ENCODE assay signal across 9 cellular contexts in genomic region chrX:13659057-13659456, GRCh38. TPM values are rescaled to one million over a fixed set of nuclear protein-coding genes. Genes with fewer than 3 reads are reported as not detected.
DNase-seq lines count a peak whose midpoint lies in the region; ATAC-seq and TF ChIP-seq lines count a peak whose summit lies in the region.
"Had no signal": no experiment of that assay in that cellular context is flagged by ENCODE, and none has a peak within 500 bp of the region (broad histone marks: within the 10 kb centered on the region; RNA-seq: fewer than 3 reads in every experiment).

No MANE protein-coding gene starts in this region.

- TF ChIP-seq CTCF in PC-9 (conservative IDR thresholded peaks at IDR 0.05) (no peak), esophagus muscularis mucosa (IDR thresholded peaks at IDR 0.05) (no peak)

- H3F3A ChIP-seq in GM23248 (ENCODE audit: insufficient read depth) (peaks cover 36% of the 10 kb centered on the region), PC-9 (ENCODE audit: insufficient read depth, low read depth) (peaks cover 16% of the 10 kb centered on the region)

- H3K9me2 ChIP-seq in GM23248 (ENCODE audit: insufficient read depth) = no peaks in the 10 kb centered on the region
- H3K9me2 ChIP-seq in PC-9 (ENCODE audit: insufficient read depth) = no peaks in the 10 kb centered on the region

- no TSS peak for BruUV-seq in PC-9 (replicated peaks; lab: Mats Ljungman, UMichigan)

- no peaks in the 10 kb centered on the region for H3K27me3 ChIP-seq in GM23248 (replicated peaks; ENCODE audit: insufficient read depth)
- H3K27me3 ChIP-seq in PC-9 (ENCODE audit: insufficient read depth, low read depth) = no peaks in the 10 kb centered on the region
- H3K27me3 ChIP-seq in esophagus muscularis mucosa = no peaks in the 10 kb centered on the region
- no peaks in the 10 kb centered on the region for H3K27me3 ChIP-seq in rectal smooth muscle tissue (ENCODE audit: control insufficient read depth, insufficient read depth, low read length)

- no peak for TF ChIP-seq POLR2A in esophagus muscularis mucosa (IDR thresholded peaks at IDR 0.05; ENCODE audit: low read depth)

- TF ChIP-seq EP300 in esophagus muscularis mucosa (IDR thresholded peaks at IDR 0.05) = no peak

- H3K9ac ChIP-seq in GM23248 (peak overlapping the region; percentile 78), rectal smooth muscle tissue (ENCODE audit: low read length) (no peak overlapping the region)

- H3K27ac ChIP-seq in GM23248 (peak overlapping the region; percentile 94), PC-9 (peak overlapping the region; percentile 91), esophagus muscularis mucosa (replicated peaks in 1 of 4) (peak overlapping the region; percentile 56 to 62 (median 58)), rectal smooth muscle tissue (ENCODE audit: low read depth, low read length) (peak overlapping the region; percentile 38)

- H3K9me3 ChIP-seq in GM23248 (ENCODE audit: low read depth) (no peaks in the 10 kb centered on the region), PC-9 (ENCODE audit: insufficient read depth, low read depth) (no peaks in the 10 kb centered on the region), esophagus muscularis mucosa (no peaks in the 10 kb centered on the region)

- in situ Hi-C loops in GM23248 (cut with MboI) = loop anchor here (25.0 kb wide), 1 partner anchor 378 kb away; the partner anchor contains the start of gene GEMIN8

- CTCF ChIA-PET in PC-9 (lab: Charles Lee) = interaction anchor here (1.6 kb wide), 1 partner anchor 10 kb away, joined by 3 read pairs; no protein-coding TSS in a partner anchor

- peak overlapping the region; percentile 65 for H2AFZ ChIP-seq in GM23248
- no peak overlapping the region for H2AFZ ChIP-seq in PC-9

- H4K20me1 ChIP-seq in GM23248 (ENCODE audit: insufficient read depth) (no peaks in the 10 kb centered on the region), PC-9 (ENCODE audit: insufficient read depth) (no peaks in the 10 kb centered on the region)

- H3K4me2 ChIP-seq in GM23248 (ENCODE audit: unreplicated experiment) = peak overlapping the region; percentile 89
- peak overlapping the region; percentile 74 for H3K4me2 ChIP-seq in PC-9

- POLR2A ChIA-PET in PC-9 (lab: Charles Lee; ENCODE audit: unreplicated experiment) = interaction anchor here (0.6 kb wide), 1 partner anchor 75 kb away, joined by 5 read pairs; the partner anchor contains the start of genes OFD1 and TRAPPC2

- H3K4me3 ChIP-seq in GM23248 = peak overlapping the region; percentile 64
- H3K4me3 ChIP-seq in PC-9 = peak overlapping the region; percentile 42; the same call in 1 of the 2 replicates
- no peak overlapping the region for H3K4me3 ChIP-seq in esophagus muscularis mucosa
- no peak overlapping the region for H3K4me3 ChIP-seq in rectal smooth muscle tissue (ENCODE audit: low read length)

- WGBS in GM23248 (ENCODE audit: low coverage in 1 of 2, low lambda C conversion rate in 2 of 2, missing lambda C conversion rate in 2 of 2), 2 experiments = 0 to 1% methylated on average over 6 of the region's 6 CpGs
- 49% methylated on average over 6 of the region's 6 CpGs for WGBS in esophagus muscularis mucosa

- intact Hi-C loops in PC-9 (cut with micrococcal nuclease; ENCODE audit: unreplicated experiment) (loop anchor here (2.0 kb wide), 1 partner anchor 374 kb away; no protein-coding TSS in a partner anchor), esophagus muscularis mucosa (cut with DNase I) (loop anchor here (5.0 kb wide), 2 partner anchors 88 to 373 kb away; no protein-coding TSS in a partner anchor)

- H3K79me2 ChIP-seq in GM23248 (ENCODE audit: insufficient read depth) (0 out of 2 replicates have a peak, but pooled peaks cover 6% of the 10 kb centered on the region), PC-9 (ENCODE audit: low read depth) (0 out of 2 replicates have a peak, but pooled peaks cover 5% of the 10 kb centered on the region)

- H3K4me1 ChIP-seq in GM23248 (ENCODE audit: insufficient read depth) (peaks cover 21% of the 10 kb centered on the region), PC-9 (replicated peaks; ENCODE audit: insufficient read depth) (peaks cover 20% of the 10 kb centered on the region), esophagus muscularis mucosa (peaks cover 0 to 33% (median 18%) of the 10 kb centered on the region in 4 donors), rectal smooth muscle tissue (ENCODE audit: control insufficient read depth, insufficient read depth, low read length) (peaks cover 4% of the 10 kb centered on the region)

- DNase-seq in GM23248 = peak; percentile 85
- DNase-seq in PC-9 = peak in 1 of 2 experiments; percentile 84
- DNase-seq in esophagus muscularis mucosa (ENCODE audit: extremely low spot score) = no peak
- DNase-seq in DMS53 (lab: John Stamatoyannopoulos, UW) = no peak
- DNase-seq in NCI-H748 treated with DMSO at 0.1 percent for 48 hours (lab: John Stamatoyannopoulos, UW) = no peak

- ATAC-seq in HG03159 (IDR thresholded peaks at IDR 0.05; ENCODE audit: unreplicated experiment) (no peak), HG02852 (IDR thresholded peaks at IDR 0.05; ENCODE audit: unreplicated experiment) (no peak)
- ATAC-seq: Panc1 had no signal

- H3K36me3 ChIP-seq in GM23248 (ENCODE audit: low read depth) (no peaks in the 10 kb centered on the region), PC-9 (ENCODE audit: low read depth) (no peaks in the 10 kb centered on the region), esophagus muscularis mucosa (peaks cover 0 to 21% (median 6%) of the 10 kb centered on the region in 4 donors), rectal smooth muscle tissue (ENCODE audit: control insufficient read depth, insufficient read depth, low read length) (no peaks in the 10 kb centered on the region)

RNA-seq across cellular contexts. Expression of gene TCEANC, which starts 6.1 kb away (rescaled TPM):
- total RNA-seq in GM23248 (2014; rRNA removed; shearing (Covaris generic)) = 2.2 and 4.3 TPM in 2 replicates
- 2.4 and 2.5 TPM in 2 replicates for polyA plus RNA-seq in GM23248 (2016; fragmentation: Nextera tagmentation; extraction: Ambion mirVana)
- 0.96 and 1.2 TPM in 2 replicates for total RNA-seq in PC-9 (2021)
- 1 to 10 TPM; 3.5 to 7.1 (median 4.0) TPM for total RNA-seq in esophagus muscularis mucosa

RNA-seq across cellular contexts. Expression of gene RAB9A, which starts 29.9 kb away (rescaled TPM):
- total RNA-seq in GM23248 (2014; rRNA removed; shearing (Covaris generic)) = 18.6 and 38.9 TPM in 2 replicates
- 38.9 and 40.4 TPM in 2 replicates for polyA plus RNA-seq in GM23248 (2016; fragmentation: Nextera tagmentation; extraction: Ambion mirVana)
- total RNA-seq in PC-9 (2021) (26.7 and 30.7 TPM in 2 replicates), esophagus muscularis mucosa (10 to 100 TPM; 20.8 to 33.1 (median 25.4) TPM)

Comparison
In these comparisons a context has a peak if more than half of its experiments do, and no peak if none do; other contexts are left out.
1. H3K27ac ChIP-seq: peak in every context shown above with its lines; median percentile 94 in GM23248; 91 in PC-9; 58 in esophagus muscularis mucosa; 38 in rectal smooth muscle tissue.
2. H3K4me3 ChIP-seq: peak in GM23248 (single experiment) and PC-9 (single experiment); none in esophagus muscularis mucosa (0 of 4) and rectal smooth muscle tissue (single experiment).